ENCODE assay signal across 9 cellular contexts in the genomic region with DNA sequence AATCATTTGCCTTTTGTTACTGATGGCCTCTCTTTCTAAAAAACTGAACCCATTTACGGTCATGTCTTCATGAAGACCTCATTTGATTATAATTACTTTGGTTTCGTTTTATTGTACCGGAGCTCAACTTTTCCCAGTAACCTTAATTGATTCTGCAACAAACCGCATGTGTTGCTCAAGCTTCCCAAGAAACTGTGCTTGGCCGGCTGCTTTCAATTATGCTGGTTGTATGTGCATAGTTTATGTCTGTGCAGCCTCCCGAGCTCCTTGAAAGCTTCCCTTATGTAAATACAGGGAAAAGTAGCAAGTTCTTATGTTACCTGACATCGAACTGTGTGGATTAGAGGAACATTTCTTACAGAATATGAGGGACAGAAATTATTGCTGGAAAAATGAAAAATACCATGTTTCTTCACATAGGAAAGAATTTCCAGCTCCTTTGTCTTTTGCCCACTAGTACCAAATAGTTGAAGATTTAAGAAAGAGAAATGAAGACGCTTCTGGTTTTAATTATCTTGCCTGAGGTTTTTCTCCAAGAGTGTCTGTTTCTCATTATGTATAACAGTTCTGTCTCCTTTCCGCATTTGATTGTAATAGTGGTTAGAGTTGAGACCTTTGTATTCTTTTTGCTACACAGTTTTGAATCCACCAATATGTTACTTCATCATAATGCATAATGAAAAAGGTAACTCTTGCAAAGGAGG. TPM values are rescaled to one million over a fixed set of nuclear protein-coding genes. Genes with fewer than 3 reads are reported as not detected.
DNase-seq lines count a peak whose midpoint lies in the region; FAIRE-seq and TF ChIP-seq lines count a peak whose summit lies in the region.
"Had no signal": no experiment of that assay in that cellular context is flagged by ENCODE, and none has a peak within 500 bp of the region (broad histone marks: within the 10 kb centered on the region; RNA-seq: fewer than 3 reads in every experiment).

No MANE protein-coding gene starts in this region.

- CTCF ChIA-PET in HEK293T (lab: Yijun Ruan, JAX) = no interaction called here

- H3K36me3 ChIP-seq in kidney epithelial cell (ENCODE audit: control insufficient read depth, insufficient read depth, low read length) (no peaks in the 10 kb centered on the region), prostate gland (no peaks in the 10 kb centered on the region)

- intact Hi-C loops in prostate gland (cut with DNase I) = no loop called here

- no peaks in the 10 kb centered on the region for H3K27me3 ChIP-seq in kidney epithelial cell (ENCODE audit: control insufficient read depth, insufficient read depth, low read length)
- no peaks in the 10 kb centered on the region for H3K27me3 ChIP-seq in prostate gland (replicated peaks; ENCODE audit: insufficient read depth)

- FAIRE-seq in frontal cortex (lab: Jason Lieb, UNC) (no peak), GM12892 (lab: Jason Lieb, UNC) (no peak)

- DNase-seq in HEK293T (ENCODE audit: extremely low spot score) (no peak), kidney epithelial cell (ENCODE audit: low read depth) (peak; percentile 14), stromal cell of bone marrow (ENCODE audit: low read depth) (peak; percentile 90), GOT3 (lab: John Stamatoyannopoulos, UW) (no peak), frontal cortex (ENCODE audit: low spot score in 2 of 2) (no peak), GM12892 (ENCODE audit: insufficient read length) (no peak), prostate gland (ENCODE audit: low spot score) (no peak)
- DNase-seq: NCI-H2081 had no signal

- peaks cover 13% of the 10 kb centered on the region for H3K36me3 Mint-ChIP-seq in brain

- no peaks in the 10 kb centered on the region for H3K27me3 Mint-ChIP-seq in brain

- no peaks in the 10 kb centered on the region for H3K4me1 ChIP-seq in prostate gland (replicated peaks)

- POLR2A ChIA-PET in HEK293T (lab: Yijun Ruan, JAX) = no interaction called here

- TF ChIP-seq POLR2A in GM12892 (IDR thresholded peaks at IDR 0.05; ENCODE audit: low read depth, low read length) (no peak), prostate gland (IDR thresholded peaks at IDR 0.05) (no peak)

- H3K9me3 ChIP-seq in prostate gland = no peaks in the 10 kb centered on the region

- H3K4me3 ChIP-seq in kidney epithelial cell (ENCODE audit: low read depth, low read length) = peak overlapping the region; percentile 46
- peak overlapping the region in 1 of 2 donors; percentile 8 for H3K4me3 ChIP-seq in prostate gland

- H3K9me3 Mint-ChIP-seq in brain = peaks cover 0 to 4% (median 0%) of the 10 kb centered on the region in 5 experiments

- H3K27ac ChIP-seq in prostate gland = no peak overlapping the region

- WGBS in prostate gland = 30% methylated on average over 9 of the region's 9 CpGs

- peaks cover 41% of the 10 kb centered on the region for H3K4me1 Mint-ChIP-seq in brain

- peak overlapping the region; percentile 12 to 75 (median 46) for H3K27ac Mint-ChIP-seq in brain

- H3K4me3 Mint-ChIP-seq in brain = peak overlapping the region; percentile 52 to 84 (median 81)

- TF ChIP-seq CTCF in brain (conservative IDR thresholded peaks at IDR 0.05) = no peak
- TF ChIP-seq CTCF in kidney epithelial cell (IDR thresholded peaks at IDR 0.05; ENCODE audit: insufficient read depth, low read length, poor library complexity, severe bottlenecking) = no peak
- TF ChIP-seq CTCF in prostate gland (IDR thresholded peaks at IDR 0.05) = no peak

TF ChIP-seq in HEK293T, 16 proteins besides CTCF, POLR2A, EP300 and RAD21:
- TF ChIP-seq ARNT (IDR thresholded peaks at IDR 0.05) = no peak
- no peak for TF ChIP-seq NFRKB (IDR thresholded peaks at IDR 0.05)
- TF ChIP-seq, protein P1, sequence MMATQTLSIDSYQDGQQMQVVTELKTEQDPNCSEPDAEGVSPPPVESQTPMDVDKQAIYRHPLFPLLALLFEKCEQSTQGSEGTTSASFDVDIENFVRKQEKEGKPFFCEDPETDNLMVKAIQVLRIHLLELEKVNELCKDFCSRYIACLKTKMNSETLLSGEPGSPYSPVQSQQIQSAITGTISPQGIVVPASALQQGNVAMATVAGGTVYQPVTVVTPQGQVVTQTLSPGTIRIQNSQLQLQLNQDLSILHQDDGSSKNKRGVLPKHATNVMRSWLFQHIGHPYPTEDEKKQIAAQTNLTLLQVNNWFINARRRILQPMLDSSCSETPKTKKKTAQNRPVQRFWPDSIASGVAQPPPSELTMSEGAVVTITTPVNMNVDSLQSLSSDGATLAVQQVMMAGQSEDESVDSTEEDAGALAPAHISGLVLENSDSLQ (IDR thresholded peaks at IDR 0.05) = peak; percentile 17; the same call in 1 of the 2 replicates
- no peak for TF ChIP-seq FOXM1 (IDR thresholded peaks at IDR 0.05; ENCODE audit: borderline replicate concordance)
TF ChIP-seq in HEK293T: peak in this region for 1.

RNA-seq across cellular contexts. Expression of a gene that starts 2.1 kb away (rescaled TPM):
- polyA plus RNA-seq in brain (ENCODE audit: insufficient read depth, low read depth, low replicate concordance) = 2.8 TPM
- 55.5 and 63.8 TPM in 2 replicates for total RNA-seq in kidney epithelial cell
- total RNA-seq in frontal cortex = 16.3 TPM
- polyA plus RNA-seq in GM12892 (2012; ENCODE audit: missing spikeins) = 2.8 TPM
- total RNA-seq in prostate gland = 1 to 10 TPM; 2.9 to 9.3 TPM

Comparison
In these comparisons a context has a peak if more than half of its experiments do, and no peak if none do; other contexts are left out.
1. DNase-seq: peak in kidney epithelial cell (single experiment) and stromal cell of bone marrow (single experiment); none in HEK293T (single experiment), GOT3 (single experiment), frontal cortex (0 of 2), GM12892 (single experiment) and prostate gland (single experiment).